ENCODE assay signal across 22 cellular contexts in the genomic region with DNA sequence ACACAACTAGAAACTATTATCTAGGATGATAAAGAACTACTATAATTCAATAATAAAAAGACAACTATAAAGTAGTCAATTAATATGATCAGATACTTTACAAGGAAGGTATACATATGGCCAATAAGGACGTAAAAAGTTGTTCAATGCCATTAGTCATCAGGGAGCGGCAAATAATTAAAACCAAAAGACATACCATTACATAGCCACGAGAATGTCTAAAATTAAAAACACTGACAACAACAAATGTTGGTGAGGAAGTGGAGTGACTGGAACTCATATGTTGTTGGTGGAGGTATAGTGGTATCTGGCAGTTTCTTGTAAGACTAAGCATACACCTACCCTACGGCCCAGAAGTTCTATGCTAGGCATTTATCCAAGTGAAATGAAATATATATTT.
"Had no signal": no experiment of that assay in that cellular context is flagged by ENCODE, and none has a peak within 500 bp of the region (broad histone marks: within the 10 kb centered on the region; RNA-seq: fewer than 3 reads in every experiment).

No MANE protein-coding gene starts in this region.

- H3K27ac ChIP-seq: coronary artery, dorsolateral prefrontal cortex, epithelial cell of prostate, esophagus squamous epithelium, gastroesophageal sphincter, heart left ventricle, hepatocyte, left lung, lower lobe of right lung had no signal

- H3K9me3 ChIP-seq: esophagus squamous epithelium, gastroesophageal sphincter, heart left ventricle, left lung, lower lobe of right lung, mucosa of descending colon had no signal

- H3K27me3 ChIP-seq: dorsolateral prefrontal cortex, esophagus squamous epithelium, gastroesophageal sphincter, hepatocyte, left lung had no signal

- DNase-seq: dermis blood vessel endothelial cell; dorsolateral prefrontal cortex; effector CD4-positive, alpha-beta T cell; effector memory CD4-positive, alpha-beta T cell; erythroblast; esophagus squamous epithelium; heart left ventricle; hypothalamus; immature natural killer cell; islet precursor cell; kidney; kidney glomerular epithelial cell; left lung; left ventricle myocardium superior; lower lobe of right lung; mesenchymal stem cell; mucosa of descending colon had no signal

- H2AFZ ChIP-seq: hepatocyte had no signal

- H3K79me2 ChIP-seq: hepatocyte had no signal

- ATAC-seq: esophagus mucosa, gastroesophageal sphincter, heart left ventricle, left lung, left ventricle myocardium superior, lower lobe of right lung, mucosa of descending colon had no signal

- H3K36me3 ChIP-seq: esophagus squamous epithelium, gastroesophageal sphincter, heart left ventricle, left lung, lower lobe of right lung had no signal

- H3K4me2 ChIP-seq: hepatocyte had no signal

- H3K4me3 ChIP-seq: coronary artery, dorsolateral prefrontal cortex, esophagus squamous epithelium, gastroesophageal sphincter, heart left ventricle, hepatocyte, left lung, lower lobe of right lung, mucosa of descending colon had no signal

- H3K4me1 ChIP-seq: gastroesophageal sphincter, heart left ventricle, left lung, lower lobe of right lung had no signal
